ENCODE assay signal across 12 cellular contexts in genomic region chr5:16735092-16735970, GRCh38.
DNase-seq lines count a peak whose midpoint lies in the region; ATAC-seq and TF ChIP-seq lines count a peak whose summit lies in the region.
"Had no signal": no experiment of that assay in that cellular context is flagged by ENCODE, and none has a peak within 500 bp of the region (broad histone marks: within the 10 kb centered on the region; RNA-seq: fewer than 3 reads in every experiment).

No MANE protein-coding gene starts in this region.

- H3K9me3 ChIP-seq in HUES48 (ENCODE audit: control insufficient read depth, insufficient read depth, low read length) (no peaks in the 10 kb centered on the region), body of pancreas (no peaks in the 10 kb centered on the region), iPS-18a (ENCODE audit: control insufficient read depth, low read depth, low read length) (no peaks in the 10 kb centered on the region)
- no peaks in the 10 kb centered on the region for H3K9me3 ChIP-seq in CD4-positive, alpha-beta memory T cell (ENCODE audit: control insufficient read depth in 1 of 2, low read length in 2 of 2)

- peaks cover 13 to 16% of the 10 kb centered on the region in 2 donors for H3K27me3 Mint-ChIP-seq in CD4-positive, alpha-beta memory T cell

- no peak overlapping the region for H3K4me3 Mint-ChIP-seq in CD4-positive, alpha-beta memory T cell

- POLR2A ChIA-PET in CD4-positive, alpha-beta memory T cell (lab: Charles Lee; ENCODE audit: partially characterized antibody) = no interaction called here

- H3K9ac ChIP-seq in HUES48 (ENCODE audit: low read depth, low read length) = peak overlapping the region; percentile 83
- H3K9ac ChIP-seq in iPS-18a (ENCODE audit: low read length) = peak overlapping the region; percentile 72

- intact Hi-C loops in body of pancreas (cut with DNase I) = no loop called here
- intact Hi-C loops in CD4-positive, alpha-beta memory T cell (cut with micrococcal nuclease) = no loop called here

- 62 to 63% methylated on average over 12 of the region's 12 CpGs for WGBS in body of pancreas, 2 donors

- H3K4me3 ChIP-seq in HUES48 (ENCODE audit: low read depth, low read length) (peak overlapping the region; percentile 66), body of pancreas (no peak overlapping the region), iPS-18a (ENCODE audit: low read length) (peak overlapping the region; percentile 78)
- H3K4me3 ChIP-seq in CD4-positive, alpha-beta memory T cell (ENCODE audit: low read length in 2 of 2) = no peak overlapping the region

- H3K9me3 Mint-ChIP-seq in CD4-positive, alpha-beta memory T cell = peaks cover 0 to 2% (median 0%) of the 10 kb centered on the region in 8 donors
- H3K9me3 Mint-ChIP-seq: activated naive CD4-positive, alpha-beta T cell treated with anti-CD3 and anti-CD28 coated beads, Interleukin-2, amount 50 U/mL, for 72 hours had no signal

- no peaks in the 10 kb centered on the region for H3K36me3 Mint-ChIP-seq in CD4-positive, alpha-beta memory T cell
- H3K36me3 Mint-ChIP-seq: activated naive CD4-positive, alpha-beta T cell treated with anti-CD3 and anti-CD28 coated beads, Interleukin-2, amount 50 U/mL, for 72 hours had no signal

- no peak overlapping the region for H3K27ac Mint-ChIP-seq in CD4-positive, alpha-beta memory T cell
- H3K27ac Mint-ChIP-seq: activated naive CD4-positive, alpha-beta T cell treated with anti-CD3 and anti-CD28 coated beads, Interleukin-2, amount 50 U/mL, for 72 hours had no signal

- peaks cover 31% of the 10 kb centered on the region for H3K36me3 ChIP-seq in HUES48 (ENCODE audit: control insufficient read depth, insufficient read depth, low read length)
- no peaks in the 10 kb centered on the region for H3K36me3 ChIP-seq in body of pancreas (replicated peaks in 1 of 2; ENCODE audit: insufficient read depth in 1 of 2, low read depth in 2 of 2)
- H3K36me3 ChIP-seq in iPS-18a (ENCODE audit: control insufficient read depth, low read depth, low read length) = peaks cover 16% of the 10 kb centered on the region
- no peaks in the 10 kb centered on the region for H3K36me3 ChIP-seq in CD4-positive, alpha-beta memory T cell (ENCODE audit: insufficient read depth, low read length)

- ATAC-seq in body of pancreas = peak; percentile 10
- ATAC-seq in GM19328 (IDR thresholded peaks at IDR 0.05; ENCODE audit: unreplicated experiment) = no peak
- ATAC-seq: activated naive CD4-positive, alpha-beta T cell treated with anti-CD3 and anti-CD28 coated beads, Interleukin-2, amount 50 U/mL, for 72 hours had no signal

- DNase-seq in body of pancreas (no peak), renal cortical epithelial cell (ENCODE audit: low read depth) (peak; percentile 76), CD1c-positive myeloid dendritic cell (ENCODE audit: extremely low spot score) (no peak), C1 segment of cervical spinal cord (lab: John Stamatoyannopoulos, UW) (no peak)
- no peak for DNase-seq in CD4-positive, alpha-beta memory T cell
- DNase-seq: activated CD4-positive, alpha-beta T cell treated with anti-CD3 and anti-CD28 coated beads, Interleukin-2, amount 50 U/mL, for 4 hours; DMS 273 treated with DMSO at 0.1 percent for 48 hours; KBM-7 had no signal

- CTCF ChIA-PET in CD4-positive, alpha-beta memory T cell (lab: Charles Lee; ENCODE audit: partially characterized antibody) = no interaction called here

- no peak for TF ChIP-seq POLR2A in body of pancreas (IDR thresholded peaks at IDR 0.05)

- no peak for TF ChIP-seq CTCF in body of pancreas (IDR thresholded peaks at IDR 0.05)

- peaks cover 44% of the 10 kb centered on the region for H3K4me1 ChIP-seq in HUES48 (ENCODE audit: control insufficient read depth, insufficient read depth, low read length)
- H3K4me1 ChIP-seq in body of pancreas = peaks cover 36% of the 10 kb centered on the region
- H3K4me1 ChIP-seq in iPS-18a (ENCODE audit: control insufficient read depth, low read depth, low read length) = peaks cover 37% of the 10 kb centered on the region
- no peaks in the 10 kb centered on the region for H3K4me1 ChIP-seq in CD4-positive, alpha-beta memory T cell (ENCODE audit: insufficient read depth, low read length)

- H3K27ac ChIP-seq in HUES48 (ENCODE audit: low read depth, low read length) (peak overlapping the region; percentile 88), body of pancreas (peak overlapping the region; percentile 34 to 84 (median 78)), iPS-18a (ENCODE audit: low read length) (peak overlapping the region; percentile 81)
- H3K27ac ChIP-seq in CD4-positive, alpha-beta memory T cell (ENCODE audit: low read depth, low read length) = no peak overlapping the region

- no peaks in the 10 kb centered on the region for H3K27me3 ChIP-seq in HUES48 (ENCODE audit: control insufficient read depth, insufficient read depth, low read length)
- H3K27me3 ChIP-seq in body of pancreas = no peaks in the 10 kb centered on the region
- H3K27me3 ChIP-seq in iPS-18a (ENCODE audit: control insufficient read depth, insufficient read depth, low read length) = no peaks in the 10 kb centered on the region
- no peaks in the 10 kb centered on the region for H3K27me3 ChIP-seq in CD4-positive, alpha-beta memory T cell (ENCODE audit: insufficient read depth, low read length)

- H3K4me1 Mint-ChIP-seq in CD4-positive, alpha-beta memory T cell = peaks cover 0 to 1% (median 0%) of the 10 kb centered on the region in 4 donors

Comparison
In these comparisons a context has a peak if more than half of its experiments do, and no peak if none do; other contexts are left out.
1. H3K4me3 ChIP-seq: peak in HUES48 (single experiment) and iPS-18a (single experiment); none in body of pancreas (0 of 2) and CD4-positive, alpha-beta memory T cell (0 of 2).